Comparison of ENCODE assay signal across 8 cellular contexts in genomic region chr12:109052097-109052414, GRCh38. TPM values are rescaled to one million over a fixed set of nuclear protein-coding genes. Genes with fewer than 3 reads are reported as not detected.
DNase-seq lines count a peak whose midpoint lies in the region; ATAC-seq, FAIRE-seq and TF ChIP-seq lines count a peak whose summit lies in the region.

No MANE protein-coding gene starts in this region.

- H3K4me1 ChIP-seq in DOHH2 (ENCODE audit: control insufficient read depth, low read length), result peaks cover 33% of the 10 kb centered on the region
- H3K4me1 ChIP-seq in Panc1 (ENCODE audit: control insufficient read depth, insufficient read depth, low read length), result peaks cover 8% of the 10 kb centered on the region; the same call in 1 of the 2 replicates
- no peaks in the 10 kb centered on the region for H3K4me1 ChIP-seq in esophagus (ENCODE audit: control insufficient read depth in 2 of 2, insufficient read depth in 2 of 2, low read length in 1 of 2)
- no peaks in the 10 kb centered on the region for H3K4me1 ChIP-seq in parathyroid adenoma

- TF ChIP-seq CTCF in DOHH2 (IDR thresholded peaks at IDR 0.05; ENCODE audit: low read depth, low read length, poor library complexity, severe bottlenecking) (no peak), Panc1 (IDR thresholded peaks at IDR 0.05) (no peak), parathyroid adenoma (IDR thresholded peaks at IDR 0.05) (no peak)

- TF ChIP-seq POLR2A in GM12892 (IDR thresholded peaks at IDR 0.05; ENCODE audit: low read depth, low read length), result no peak

- intact Hi-C loops in Panc1 (cut with micrococcal nuclease; ENCODE audit: unreplicated experiment), result no loop called here

- H3K4me3 ChIP-seq in DOHH2 (ENCODE audit: low read length), result peak overlapping the region; percentile 84
- peak overlapping the region; percentile 79 to 93 for H3K4me3 ChIP-seq in Panc1 (ENCODE audit: low read depth in 2 of 2, low read length in 2 of 2)
- H3K4me3 ChIP-seq in esophagus (ENCODE audit: low read depth in 1 of 2, low read length in 2 of 2), result peak overlapping the region; percentile 87 to 95
- H3K4me3 ChIP-seq in parathyroid adenoma (ENCODE audit: low read depth, low read length), result peak overlapping the region; percentile 88

- H3K79me2 ChIP-seq in DOHH2 (ENCODE audit: control insufficient read depth, low read length) (peaks cover 33% of the 10 kb centered on the region), parathyroid adenoma (peaks cover 6% of the 10 kb centered on the region)

- H4K20me1 ChIP-seq in DOHH2 (ENCODE audit: control insufficient read depth, insufficient read depth, low read depth, low read length), result no peaks in the 10 kb centered on the region

- no peak for DNase-seq in Panc1 (ENCODE audit: low read depth, low spot score)
- no peak for DNase-seq in GM12892 (ENCODE audit: insufficient read length)
- DNase-seq in inferior parietal cortex (ENCODE audit: extremely low spot score), result no peak
- no peak for DNase-seq in activated gamma-delta T cell (lab: John Stamatoyannopoulos, UW)
- DNase-seq in pons (ENCODE audit: low spot score), result no peak

- no peaks in the 10 kb centered on the region for H3K9me2 ChIP-seq in DOHH2 (replicated peaks; ENCODE audit: control insufficient read depth, low read length)

- POLR2A ChIA-PET in Panc1 (lab: Charles Lee), result no interaction called here

- peaks cover 17% of the 10 kb centered on the region for H3K36me3 ChIP-seq in DOHH2 (ENCODE audit: control insufficient read depth, low read length)
- H3K36me3 ChIP-seq in Panc1 (ENCODE audit: control insufficient read depth, insufficient read depth, low read length), result no peaks in the 10 kb centered on the region
- H3K36me3 ChIP-seq in esophagus (ENCODE audit: control insufficient read depth in 2 of 2, insufficient read depth in 2 of 2, low read length in 1 of 2), result no peaks in the 10 kb centered on the region
- no peaks in the 10 kb centered on the region for H3K36me3 ChIP-seq in parathyroid adenoma (ENCODE audit: control insufficient read depth, insufficient read depth, low read length)

- H2AFZ ChIP-seq in parathyroid adenoma, result peak overlapping the region; percentile 72

- peak overlapping the region; percentile 71 for H3K4me2 ChIP-seq in DOHH2 (ENCODE audit: low read length)
- H3K4me2 ChIP-seq in parathyroid adenoma (ENCODE audit: low read length), result peak overlapping the region; percentile 95

- no TSS peak for BruUV-seq in Panc1 (replicated peaks; lab: Mats Ljungman, UMichigan)

- WGBS in esophagus, 2 donors, result 9 to 10% methylated on average over 6 of the region's 6 CpGs

- H3K9me3 ChIP-seq in DOHH2 (ENCODE audit: control insufficient read depth, insufficient read depth, low read length), result no peaks in the 10 kb centered on the region
- no peaks in the 10 kb centered on the region for H3K9me3 ChIP-seq in Panc1 (ENCODE audit: control insufficient read depth, insufficient read depth, low read depth, low read length)
- H3K9me3 ChIP-seq in esophagus (ENCODE audit: control insufficient read depth in 2 of 2, insufficient read depth in 1 of 2, low read depth in 1 of 2, low read length in 1 of 2), result no peaks in the 10 kb centered on the region
- no peaks in the 10 kb centered on the region for H3K9me3 ChIP-seq in parathyroid adenoma (ENCODE audit: control insufficient read depth, low read length)

- peaks cover 6% of the 10 kb centered on the region; the same call in 1 of the 2 replicates for H3F3A ChIP-seq in DOHH2 (ENCODE audit: control insufficient read depth, insufficient read depth)

- FAIRE-seq in GM12892 (lab: Jason Lieb, UNC), result no peak

- CTCF ChIA-PET in Panc1 (lab: Charles Lee), result no interaction called here

- no peak overlapping the region for H3K27ac ChIP-seq in DOHH2 (ENCODE audit: low read depth, low read length)
- peak overlapping the region; percentile 85 for H3K27ac ChIP-seq in Panc1 (ENCODE audit: low read length)
- H3K27ac ChIP-seq in esophagus (ENCODE audit: low read depth in 2 of 2, low read length in 1 of 2), result peak overlapping the region; percentile 84 to 85
- peak overlapping the region; percentile 73 for H3K27ac ChIP-seq in parathyroid adenoma

- no peak; the same call in 1 of the 2 replicates for ATAC-seq in Panc1

- no peaks in the 10 kb centered on the region for H3K27me3 ChIP-seq in DOHH2 (ENCODE audit: control insufficient read depth, low read length)
- no peaks in the 10 kb centered on the region for H3K27me3 ChIP-seq in Panc1 (ENCODE audit: control insufficient read depth, insufficient read depth, low read length)
- no peaks in the 10 kb centered on the region for H3K27me3 ChIP-seq in esophagus (ENCODE audit: control insufficient read depth in 1 of 2, insufficient read depth in 2 of 2, low read length in 2 of 2)
- no peaks in the 10 kb centered on the region for H3K27me3 ChIP-seq in parathyroid adenoma (ENCODE audit: control insufficient read depth, insufficient read depth, low read length)

- in situ Hi-C loops in Panc1 (cut with HindIII; ENCODE audit: low pct_unique_long_range_greater_than_20kb, low sequenced_read_pairs), result no loop called here

- no peak overlapping the region for H3K9ac ChIP-seq in parathyroid adenoma

RNA-seq across cellular contexts. Expression of gene USP30, which starts 0.3 kb away (rescaled TPM):
- total RNA-seq in Panc1 (2021; ENCODE audit: unreplicated experiment), result 5.7 TPM
- 8.4 TPM for polyA plus RNA-seq in Panc1 (2012; ENCODE audit: insufficient read length)
- polyA plus RNA-seq in esophagus, result 1 to 10 TPM; 3.8 to 4.3 TPM
- 5.4 TPM for polyA plus RNA-seq in GM12892 (2012; ENCODE audit: missing spikeins)

RNA-seq across cellular contexts. Expression of gene SVOP, which starts 31.2 kb away (rescaled TPM):
- total RNA-seq in Panc1 (2021; ENCODE audit: unreplicated experiment), result not detected
- polyA plus RNA-seq in Panc1 (2012; ENCODE audit: insufficient read length), result not detected
- polyA plus RNA-seq in esophagus, result not detected
- not detected for polyA plus RNA-seq in GM12892 (2012; ENCODE audit: missing spikeins)

RNA-seq across cellular contexts. Expression of gene ALKBH2, which starts 41.2 kb away (rescaled TPM):
- 41.6 TPM for total RNA-seq in Panc1 (2021; ENCODE audit: unreplicated experiment)
- 47.3 TPM for polyA plus RNA-seq in Panc1 (2012; ENCODE audit: insufficient read length)
- 10 to 100 TPM; 20.1 to 28.5 TPM for polyA plus RNA-seq in esophagus
- 24.5 TPM for polyA plus RNA-seq in GM12892 (2012; ENCODE audit: missing spikeins)

RNA-seq across cellular contexts. Expression of gene UNG, which starts 45.3 kb away (rescaled TPM):
- total RNA-seq in Panc1 (2021; ENCODE audit: unreplicated experiment), result 74.4 TPM
- 46.3 TPM for polyA plus RNA-seq in Panc1 (2012; ENCODE audit: insufficient read length)
- 10 to 100 TPM; 22.9 to 27.5 TPM for polyA plus RNA-seq in esophagus
- polyA plus RNA-seq in GM12892 (2012; ENCODE audit: missing spikeins), result 49.9 TPM
